ENCODE assay signal across 8 cellular contexts in genomic region chr2:152627010-152627957, GRCh38.
DNase-seq lines count a peak whose midpoint lies in the region; ATAC-seq, FAIRE-seq and TF ChIP-seq lines count a peak whose summit lies in the region.

No MANE protein-coding gene starts in this region.

- H3K79me2 ChIP-seq in astrocyte (ENCODE audit: insufficient read depth, low read length): no peaks in the 10 kb centered on the region

- H4K20me1 ChIP-seq in astrocyte (ENCODE audit: insufficient read depth, low read length): no peaks in the 10 kb centered on the region

- no peaks in the 10 kb centered on the region for H3K9me3 ChIP-seq in astrocyte (ENCODE audit: insufficient read depth, low read depth, low read length)
- H3K9me3 ChIP-seq in CD8-positive, alpha-beta memory T cell (ENCODE audit: low read length): no peaks in the 10 kb centered on the region

- peak; percentile 55 for DNase-seq in EH (ENCODE audit: low read depth)
- peak; percentile 38 for DNase-seq in astrocyte (ENCODE audit: low read depth)
- peak; percentile 24 for DNase-seq in kidney glomerular epithelial cell (lab: John Stamatoyannopoulos, UW)
- DNase-seq in stimulated activated naive CD8-positive, alpha-beta T cell treated with anti-CD3 and anti-CD28 coated beads, Interleukin-15, amount 100 ng/mL, for 72 hours: no peak
- DNase-seq in CD8-positive, alpha-beta memory T cell: no peak
- DNase-seq in activated naive CD4-positive, alpha-beta T cell treated with anti-CD3 and anti-CD28 coated beads, Interleukin-2, amount 10 ng/mL, durations not matched to agents 7 days and 5 days: no peak

- H3K4me3 Mint-ChIP-seq in astrocyte (ENCODE audit: unreplicated experiment): no peak overlapping the region
- no peak overlapping the region for H3K4me3 Mint-ChIP-seq in stimulated activated naive CD8-positive, alpha-beta T cell treated with anti-CD3 and anti-CD28 coated beads, Interleukin-15, amount 100 ng/mL, for 72 hours
- no peak overlapping the region for H3K4me3 Mint-ChIP-seq in CD8-positive, alpha-beta memory T cell
- H3K4me3 Mint-ChIP-seq in activated naive CD4-positive, alpha-beta T cell treated with anti-CD3 and anti-CD28 coated beads, Interleukin-2, amount 10 ng/mL, durations not matched to agents 7 days and 5 days: no peak overlapping the region

- H3K9ac ChIP-seq in astrocyte (ENCODE audit: low read length): no peak overlapping the region

- peaks cover 8% of the 10 kb centered on the region for H3K36me3 ChIP-seq in astrocyte (ENCODE audit: insufficient read depth, low read length)
- no peaks in the 10 kb centered on the region for H3K36me3 ChIP-seq in CD8-positive, alpha-beta memory T cell (ENCODE audit: insufficient read depth, low read length)

- POLR2A ChIA-PET in CD8-positive, alpha-beta memory T cell (lab: Charles Lee): no interaction called here

- CTCF ChIA-PET in CD8-positive, alpha-beta memory T cell (lab: Charles Lee): interaction anchor here (1.4 kb wide), 1 partner anchor 451 kb away, joined by 5 read pairs; the partner anchor contains the start of gene STAM2
- CTCF ChIA-PET in activated naive CD4-positive, alpha-beta T cell treated with anti-CD3 and anti-CD28 coated beads, Interleukin-2, amount 10 ng/mL, durations not matched to agents 7 days and 5 days (lab: Charles Lee): interaction anchor here (0.7 to 2.1 kb wide), 9 partner anchors 8 to 452 kb away, joined by 3 to 10 read pairs (median 3); partner anchors contain the start of gene STAM2

- no peak overlapping the region for H3K4me2 ChIP-seq in astrocyte (ENCODE audit: low read length)

- no peak for FAIRE-seq in astrocyte (lab: Jason Lieb, UNC)

- peaks cover 2% of the 10 kb centered on the region for H3K36me3 Mint-ChIP-seq in astrocyte (ENCODE audit: low read depth, unreplicated experiment)
- H3K36me3 Mint-ChIP-seq in CD8-positive, alpha-beta memory T cell: peaks cover 0 to 2% (median 0%) of the 10 kb centered on the region in 3 donors
- H3K36me3 Mint-ChIP-seq in activated naive CD4-positive, alpha-beta T cell treated with anti-CD3 and anti-CD28 coated beads, Interleukin-2, amount 10 ng/mL, durations not matched to agents 7 days and 5 days: no peaks in the 10 kb centered on the region

- no peaks in the 10 kb centered on the region for H3K4me1 Mint-ChIP-seq in astrocyte (ENCODE audit: low read depth, unreplicated experiment)
- H3K4me1 Mint-ChIP-seq in stimulated activated naive CD8-positive, alpha-beta T cell treated with anti-CD3 and anti-CD28 coated beads, Interleukin-15, amount 100 ng/mL, for 72 hours: no peaks in the 10 kb centered on the region
- peaks cover 0 to 6% (median 0%) of the 10 kb centered on the region in 3 donors for H3K4me1 Mint-ChIP-seq in CD8-positive, alpha-beta memory T cell
- peaks cover 11% of the 10 kb centered on the region for H3K4me1 Mint-ChIP-seq in activated naive CD4-positive, alpha-beta T cell treated with anti-CD3 and anti-CD28 coated beads, Interleukin-2, amount 10 ng/mL, durations not matched to agents 7 days and 5 days

- ATAC-seq in HG03378 (IDR thresholded peaks at IDR 0.05; ENCODE audit: unreplicated experiment): peak; percentile 70
- ATAC-seq in stimulated activated naive CD8-positive, alpha-beta T cell treated with anti-CD3 and anti-CD28 coated beads, Interleukin-15, amount 100 ng/mL, for 72 hours: no peak
- no peak for ATAC-seq in HG02884 (IDR thresholded peaks at IDR 0.05; ENCODE audit: unreplicated experiment)

- H3K4me1 ChIP-seq in astrocyte (ENCODE audit: insufficient read depth, low read length): no peaks in the 10 kb centered on the region
- no peaks in the 10 kb centered on the region for H3K4me1 ChIP-seq in CD8-positive, alpha-beta memory T cell (ENCODE audit: insufficient read depth, low read length)

- no peak overlapping the region for H2AFZ ChIP-seq in astrocyte (ENCODE audit: low read depth, low read length)

- H3K9me3 Mint-ChIP-seq in astrocyte (ENCODE audit: unreplicated experiment): no peaks in the 10 kb centered on the region
- H3K9me3 Mint-ChIP-seq in stimulated activated naive CD8-positive, alpha-beta T cell treated with anti-CD3 and anti-CD28 coated beads, Interleukin-15, amount 100 ng/mL, for 72 hours: no peaks in the 10 kb centered on the region
- H3K9me3 Mint-ChIP-seq in CD8-positive, alpha-beta memory T cell: no peaks in the 10 kb centered on the region
- no peaks in the 10 kb centered on the region for H3K9me3 Mint-ChIP-seq in activated naive CD4-positive, alpha-beta T cell treated with anti-CD3 and anti-CD28 coated beads, Interleukin-2, amount 10 ng/mL, durations not matched to agents 7 days and 5 days

- H3K27ac ChIP-seq in astrocyte (ENCODE audit: low read depth, low read length): no peak overlapping the region
- H3K27ac ChIP-seq in CD8-positive, alpha-beta memory T cell (ENCODE audit: low read depth, low read length): no peak overlapping the region

- no peak overlapping the region for H3K4me3 ChIP-seq in astrocyte (ENCODE audit: insufficient read depth, low read depth, low read length)
- no peak overlapping the region for H3K4me3 ChIP-seq in CD8-positive, alpha-beta memory T cell (ENCODE audit: low read length)

- no peaks in the 10 kb centered on the region for H3K27me3 Mint-ChIP-seq in astrocyte (ENCODE audit: low read depth, unreplicated experiment)
- no peaks in the 10 kb centered on the region for H3K27me3 Mint-ChIP-seq in stimulated activated naive CD8-positive, alpha-beta T cell treated with anti-CD3 and anti-CD28 coated beads, Interleukin-15, amount 100 ng/mL, for 72 hours
- H3K27me3 Mint-ChIP-seq in CD8-positive, alpha-beta memory T cell: peaks cover 3 to 31% of the 10 kb centered on the region in 2 donors
- H3K27me3 Mint-ChIP-seq in activated naive CD4-positive, alpha-beta T cell treated with anti-CD3 and anti-CD28 coated beads, Interleukin-2, amount 10 ng/mL, durations not matched to agents 7 days and 5 days: peaks cover 10% of the 10 kb centered on the region

- H3K27ac Mint-ChIP-seq in astrocyte (ENCODE audit: unreplicated experiment): no peak overlapping the region
- H3K27ac Mint-ChIP-seq in stimulated activated naive CD8-positive, alpha-beta T cell treated with anti-CD3 and anti-CD28 coated beads, Interleukin-15, amount 100 ng/mL, for 72 hours: no peak overlapping the region
- H3K27ac Mint-ChIP-seq in CD8-positive, alpha-beta memory T cell: no peak overlapping the region
- no peak overlapping the region for H3K27ac Mint-ChIP-seq in activated naive CD4-positive, alpha-beta T cell treated with anti-CD3 and anti-CD28 coated beads, Interleukin-2, amount 10 ng/mL, durations not matched to agents 7 days and 5 days

- TF ChIP-seq CTCF in astrocyte (IDR thresholded peaks at IDR 0.05; ENCODE audit: insufficient read depth, low read depth, low read length): peak; percentile 65

- no peaks in the 10 kb centered on the region for H3K27me3 ChIP-seq in astrocyte (ENCODE audit: insufficient read depth, low read length)
- H3K27me3 ChIP-seq in CD8-positive, alpha-beta memory T cell (ENCODE audit: insufficient read depth, low read length, poor library complexity, severe bottlenecking): no peaks in the 10 kb centered on the region

Comparison
In these comparisons a context has a peak if more than half of its experiments do, and no peak if none do; other contexts are left out.
1. DNase-seq: peak in EH (single experiment), astrocyte (single experiment) and kidney glomerular epithelial cell (single experiment); none in stimulated activated naive CD8-positive, alpha-beta T cell treated with anti-CD3 and anti-CD28 coated beads, Interleukin-15, amount 100 ng/mL, for 72 hours (0 of 2), CD8-positive, alpha-beta memory T cell (0 of 5) and activated naive CD4-positive, alpha-beta T cell treated with anti-CD3 and anti-CD28 coated beads, Interleukin-2, amount 10 ng/mL, durations not matched to agents 7 days and 5 days (single experiment).